In genomic region chr1:210747890-210748289, GRCh38 we compare ENCODE assay signal across 28 cellular contexts.
DNase-seq lines count a peak whose midpoint lies in the region; ATAC-seq and TF ChIP-seq lines count a peak whose summit lies in the region.
"Had no signal": no experiment of that assay in that cellular context is flagged by ENCODE, and none has a peak within 500 bp of the region (broad histone marks: within the 10 kb centered on the region; RNA-seq: fewer than 3 reads in every experiment).

No MANE protein-coding gene starts in this region.

- no peaks in the 10 kb centered on the region for H3K9me3 ChIP-seq in mammary epithelial cell (replicated peaks; ENCODE audit: insufficient read depth, low read length)
- no peaks in the 10 kb centered on the region for H3K9me3 ChIP-seq in upper lobe of right lung
- H3K9me3 ChIP-seq: BLaER1 had no signal

- H2AFZ ChIP-seq in mammary epithelial cell (ENCODE audit: low read depth, low read length): no peak overlapping the region

- in situ Hi-C loops in mammary epithelial cell (cut with MboI; ENCODE audit: low sequenced_read_pairs in 2 of 2): no loop called here

- H3K9ac ChIP-seq in mammary epithelial cell (ENCODE audit: insufficient read depth, low read length): no peak overlapping the region
- H3K9ac ChIP-seq: BLaER1, KMS-11 had no signal

- POLR2A ChIA-PET in MCF 10A (lab: Yijun Ruan, JAX): interaction anchor here (0.8 kb wide), 1 partner anchor 553 kb away, joined by 3 read pairs; no protein-coding TSS in a partner anchor

- no peaks in the 10 kb centered on the region for H3K4me1 Mint-ChIP-seq in MCF 10A (ENCODE audit: insufficient read depth, unreplicated experiment)
- H3K4me1 Mint-ChIP-seq: CD4-positive, CD25-positive, alpha-beta regulatory T cell; IgD-negative memory B cell had no signal

- dilution Hi-C loops in mammary epithelial cell (cut with HindIII; ENCODE audit: low sequenced_read_pairs): no loop called here

- no peak overlapping the region for H3K27ac ChIP-seq in mammary epithelial cell (ENCODE audit: insufficient read depth, low read depth, low read length)
- no peak overlapping the region for H3K27ac ChIP-seq in foreskin keratinocyte
- no peak overlapping the region for H3K27ac ChIP-seq in upper lobe of right lung
- H3K27ac ChIP-seq: 22Rv1, BLaER1, KMS-11, RWPE1 had no signal

- peak; percentile 21 for DNase-seq in MCF 10A (ENCODE audit: unreplicated experiment)
- DNase-seq in mammary epithelial cell: no peak
- DNase-seq in foreskin keratinocyte: no peak
- DNase-seq in myocyte (ENCODE audit: low read depth): peak; percentile 36
- no peak for DNase-seq in upper lobe of right lung
- DNase-seq in AG08396 (ENCODE audit: low spot score): no peak
- DNase-seq in Ammon's horn (ENCODE audit: low spot score): no peak
- DNase-seq: ACHN; CD4-positive, CD25-positive, alpha-beta regulatory T cell; COR-L47; DMS53; EL; GDM1; HCEC 1CT; NCI-H1092 treated with DMSO at 0.1 percent for 48 hours; NCI-H1436; NCI-H187; NCI-H2081 treated with DMSO at 0.1 percent for 48 hours; NCI-H2171 treated with DMSO at 0.1 percent for 48 hours; NCI-H446 treated with DMSO at 0.1 percent for 48 hours; NCI-H526; SHP77 had no signal

- no TSS peak for BruUV-seq in MCF 10A (replicated peaks; lab: Mats Ljungman, UMichigan)
- no TSS peak for BruUV-seq in mammary epithelial cell (replicated peaks; lab: Mats Ljungman, UMichigan)

- H3K4me3 Mint-ChIP-seq in MCF 10A (ENCODE audit: unreplicated experiment): no peak overlapping the region
- H3K4me3 Mint-ChIP-seq: CD4-positive, CD25-positive, alpha-beta regulatory T cell; IgD-negative memory B cell had no signal

- H3K4me3 ChIP-seq in mammary epithelial cell (replicated peaks in 1 of 3; ENCODE audit: insufficient read depth in 1 of 3, low read depth in 2 of 3, low read length in 3 of 3) (no peak overlapping the region), upper lobe of right lung (no peak overlapping the region)
- H3K4me3 ChIP-seq: BLaER1 had no signal

- TF ChIP-seq CTCF in MCF 10A (IDR thresholded peaks at IDR 0.05; ENCODE audit: unreplicated experiment) (no peak), mammary epithelial cell (conservative IDR thresholded peaks at IDR 0.05 in 1 of 2, IDR thresholded peaks at IDR 0.05 in 1 of 2; ENCODE audit: extremely low read depth in 1 of 2, insufficient read depth in 1 of 2, low read depth in 1 of 2, low read length in 2 of 2) (no peak), foreskin keratinocyte (conservative IDR thresholded peaks at IDR 0.05) (no peak), upper lobe of right lung (IDR thresholded peaks at IDR 0.05) (no peak)

- no peak overlapping the region for H3K4me2 ChIP-seq in mammary epithelial cell (ENCODE audit: insufficient read depth, low read depth, low read length)
- H3K4me2 ChIP-seq: BLaER1, KMS-11 had no signal

- no peaks in the 10 kb centered on the region for H3K36me3 ChIP-seq in mammary epithelial cell (ENCODE audit: insufficient read depth, low read length)
- H3K36me3 ChIP-seq in upper lobe of right lung: no peaks in the 10 kb centered on the region
- H3K36me3 ChIP-seq: BLaER1 had no signal

- peaks cover 20% of the 10 kb centered on the region for H3K27me3 Mint-ChIP-seq in MCF 10A (ENCODE audit: insufficient read depth, unreplicated experiment)
- H3K27me3 Mint-ChIP-seq: IgD-negative memory B cell had no signal

- H3K4me1 ChIP-seq in mammary epithelial cell (ENCODE audit: insufficient read depth, low read length) (no peaks in the 10 kb centered on the region), foreskin keratinocyte (no peaks in the 10 kb centered on the region), upper lobe of right lung (no peaks in the 10 kb centered on the region)
- H3K4me1 ChIP-seq: BLaER1 had no signal

- WGBS in mammary epithelial cell (ENCODE audit: low coverage, missing lambda C conversion rate): 60% methylated on average over 6 of the region's 6 CpGs

- no peak overlapping the region for H3K27ac Mint-ChIP-seq in MCF 10A (ENCODE audit: low read depth, unreplicated experiment)
- H3K27ac Mint-ChIP-seq: CD4-positive, CD25-positive, alpha-beta regulatory T cell had no signal

- no peaks in the 10 kb centered on the region for H4K20me1 ChIP-seq in mammary epithelial cell (ENCODE audit: insufficient read depth, low read length)
- H4K20me1 ChIP-seq: BLaER1 had no signal

- intact Hi-C loops in MCF 10A (cut with micrococcal nuclease): loop anchor here (10.0 kb wide), 1 partner anchor 303 kb away; no protein-coding TSS in a partner anchor
- intact Hi-C loops in mammary epithelial cell (cut with micrococcal nuclease): no loop called here
- intact Hi-C loops in upper lobe of right lung (cut with DNase I): no loop called here

- no peaks in the 10 kb centered on the region for H3K9me3 Mint-ChIP-seq in MCF 10A (ENCODE audit: unreplicated experiment)

- no peaks in the 10 kb centered on the region for H3K79me2 ChIP-seq in mammary epithelial cell (ENCODE audit: insufficient read depth, low read length)

- ATAC-seq in foreskin keratinocyte (peak; percentile 37), upper lobe of right lung (peak; percentile 13), GM21737 (IDR thresholded peaks at IDR 0.05; ENCODE audit: unreplicated experiment) (no peak)

- peaks cover 2% of the 10 kb centered on the region for H3K27me3 ChIP-seq in mammary epithelial cell (ENCODE audit: insufficient read depth, low read length)
- H3K27me3 ChIP-seq in foreskin keratinocyte: no peaks in the 10 kb centered on the region
- no peaks in the 10 kb centered on the region for H3K27me3 ChIP-seq in upper lobe of right lung
- H3K27me3 ChIP-seq: BLaER1 had no signal

- CTCF ChIA-PET in MCF 10A (lab: Yijun Ruan, JAX) (no interaction called here), mammary epithelial cell (lab: Charles Lee; ENCODE audit: low non-redundant PET) (no interaction called here)

- H3K36me3 Mint-ChIP-seq in MCF 10A (ENCODE audit: insufficient read depth, unreplicated experiment): no peaks in the 10 kb centered on the region
- H3K36me3 Mint-ChIP-seq: CD4-positive, CD25-positive, alpha-beta regulatory T cell; IgD-negative memory B cell had no signal

Comparison
In these comparisons a context has a peak if more than half of its experiments do, and no peak if none do; other contexts are left out.
1. DNase-seq: peak in MCF 10A (single experiment) and myocyte (single experiment); none in mammary epithelial cell (single experiment), foreskin keratinocyte (0 of 2), upper lobe of right lung (single experiment), AG08396 (single experiment) and Ammon's horn (single experiment).